8 cellular contexts compared by ENCODE assay signal in the genomic region with DNA sequence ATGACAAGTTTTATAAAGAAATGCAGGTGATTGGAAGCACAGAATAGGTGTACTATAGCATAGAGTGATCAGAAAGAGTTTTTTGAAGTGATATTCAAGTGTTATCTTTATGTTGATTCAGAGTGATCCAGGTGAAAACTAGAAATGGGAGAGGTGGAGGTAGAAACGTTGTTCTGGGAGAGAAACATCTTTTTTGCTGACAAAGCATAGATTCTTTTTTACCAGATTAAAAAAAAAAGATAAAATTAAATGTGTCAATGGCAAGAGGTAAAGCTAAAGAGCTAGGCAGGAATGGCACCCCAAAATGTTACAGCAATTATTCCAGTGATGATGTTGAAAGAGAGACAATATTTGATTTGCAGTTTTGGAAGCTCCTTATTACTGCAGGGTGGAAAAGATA. TPM values are rescaled to one million over a fixed set of nuclear protein-coding genes. Genes with fewer than 3 reads are reported as not detected.
"Had no signal": no experiment of that assay in that cellular context is flagged by ENCODE, and none has a peak within 500 bp of the region (broad histone marks: within the 10 kb centered on the region; RNA-seq: fewer than 3 reads in every experiment).

No MANE protein-coding gene starts in this region.

- DNase-seq: GDM1, GF-D8 had no signal

- ATAC-seq: GM12878 had no signal

- H3K4me3 ChIP-seq: GM12878 had no signal

- FAIRE-seq: G401.6, GM12878, GM12891, GM12892, GM18507, GM19239 had no signal

RNA-seq across cellular contexts. Expression of a gene that starts 12.6 kb away (rescaled TPM):
- total RNA-seq: GM12878 had no signal
